In the genomic region with DNA sequence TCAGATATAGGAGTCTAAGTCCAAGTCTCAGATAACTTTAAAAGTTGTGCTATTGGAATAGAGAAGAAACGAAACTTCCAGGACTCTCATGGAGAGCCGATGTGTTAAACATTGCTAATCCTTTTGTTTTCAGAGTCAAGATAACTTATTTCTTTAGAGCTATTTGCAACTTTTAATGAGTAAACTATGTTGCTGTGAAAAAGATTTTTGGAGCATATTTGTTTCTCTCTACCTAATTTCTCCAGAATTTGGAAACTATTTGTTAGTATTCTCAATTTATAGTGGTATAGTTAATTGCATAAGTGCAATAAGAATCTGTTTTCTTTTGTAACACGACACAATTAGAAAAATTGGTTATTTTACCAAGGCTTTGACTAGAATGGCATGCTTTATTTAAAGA, we compare ENCODE assay signal across 27 cellular contexts.
"Had no signal": no experiment of that assay in that cellular context is flagged by ENCODE, and none has a peak within 500 bp of the region (broad histone marks: within the 10 kb centered on the region; RNA-seq: fewer than 3 reads in every experiment).

No MANE protein-coding gene starts in this region.

- H3K27ac ChIP-seq: adrenal gland, breast epithelium, cardiac muscle cell, coronary artery, dorsolateral prefrontal cortex had no signal

- DNase-seq: activated CD4-positive, alpha-beta memory T cell treated with anti-CD3 and anti-CD28 coated beads for 36 hours; activated CD4-positive, alpha-beta T cell treated with anti-CD3 and anti-CD28 coated beads for 36 hours; activated CD4-positive, alpha-beta T cell treated with anti-CD3 and anti-CD28 coated beads, Interleukin-2, amount 10 ng/mL, durations not matched to agents 24 days and 14 days; activated CD4-positive, CD25-positive, alpha-beta regulatory T cell; activated CD4-positive, CD25-positive, alpha-beta regulatory T cell treated with anti-CD3 and anti-CD28 coated beads, Interleukin-2, amount 50 U/mL, for 72 hours; activated CD8-positive, alpha-beta memory T cell treated with anti-CD3 and anti-CD28 coated beads, Interleukin-2, amount 10 ng/mL, durations not matched to agents 7 days and 5 days; activated CD8-positive, alpha-beta memory T cell treated with anti-CD3 and anti-CD28 coated beads, Interleukin-2, amount 50 U/mL, for 4 hours; activated CD8-positive, alpha-beta T cell treated with anti-CD3 and anti-CD28 coated beads, Interleukin-2, amount 10 ng/mL, durations not matched to agents 7 days and 5 days; activated effector memory CD4-positive, alpha-beta T cell treated with anti-CD3 and anti-CD28 coated beads, Interleukin-2, amount 50 U/mL, for 16 hours; activated naive CD4-positive, alpha-beta T cell treated with anti-CD3 and anti-CD28 coated beads for 36 hours; activated naive CD8-positive, alpha-beta T cell treated with anti-CD3 and anti-CD28 coated beads for 36 hours; activated naive CD8-positive, alpha-beta T cell treated with anti-CD3 and anti-CD28 coated beads, Interleukin-2, amount 50 U/mL, for 24 hours; activated T-cell treated with anti-CD3 and anti-CD28 coated beads, Interleukin-2, amount 50 U/mL, for 1 hour; activated T-cell treated with anti-CD3 and anti-CD28 coated beads, Interleukin-2, amount 50 U/mL, for 48 hours; adrenal gland; amygdala; aorta; central memory CD4-positive, alpha-beta T cell; dorsolateral prefrontal cortex; effector memory CD4-positive, alpha-beta T cell; endodermal cell; foreskin fibroblast; T-helper 2 cell had no signal

- H3K27me3 ChIP-seq: adrenal gland, breast epithelium, cardiac muscle cell, dorsolateral prefrontal cortex had no signal

- H3K4me3 ChIP-seq: adrenal gland, breast epithelium, cardiac muscle cell, coronary artery, dorsolateral prefrontal cortex had no signal

- H3K36me3 ChIP-seq: adrenal gland, breast epithelium, cardiac muscle cell had no signal

- ATAC-seq: activated CD4-positive, alpha-beta T cell treated with anti-CD3 and anti-CD28 coated beads for 36 hours; activated CD8-positive, alpha-beta memory T cell treated with anti-CD3 and anti-CD28 coated beads, Interleukin-2, amount 10 ng/mL, durations not matched to agents 7 days and 5 days; activated CD8-positive, alpha-beta T cell treated with anti-CD3 and anti-CD28 coated beads, Interleukin-2, amount 10 ng/mL, durations not matched to agents 7 days and 5 days; activated naive CD8-positive, alpha-beta T cell treated with anti-CD3 and anti-CD28 coated beads, Interleukin-2, amount 50 U/mL, for 24 hours; esophagus mucosa had no signal

- H3K4me1 ChIP-seq: adrenal gland, breast epithelium had no signal
